ENCODE assay signal across 1 cellular context in the genomic region with DNA sequence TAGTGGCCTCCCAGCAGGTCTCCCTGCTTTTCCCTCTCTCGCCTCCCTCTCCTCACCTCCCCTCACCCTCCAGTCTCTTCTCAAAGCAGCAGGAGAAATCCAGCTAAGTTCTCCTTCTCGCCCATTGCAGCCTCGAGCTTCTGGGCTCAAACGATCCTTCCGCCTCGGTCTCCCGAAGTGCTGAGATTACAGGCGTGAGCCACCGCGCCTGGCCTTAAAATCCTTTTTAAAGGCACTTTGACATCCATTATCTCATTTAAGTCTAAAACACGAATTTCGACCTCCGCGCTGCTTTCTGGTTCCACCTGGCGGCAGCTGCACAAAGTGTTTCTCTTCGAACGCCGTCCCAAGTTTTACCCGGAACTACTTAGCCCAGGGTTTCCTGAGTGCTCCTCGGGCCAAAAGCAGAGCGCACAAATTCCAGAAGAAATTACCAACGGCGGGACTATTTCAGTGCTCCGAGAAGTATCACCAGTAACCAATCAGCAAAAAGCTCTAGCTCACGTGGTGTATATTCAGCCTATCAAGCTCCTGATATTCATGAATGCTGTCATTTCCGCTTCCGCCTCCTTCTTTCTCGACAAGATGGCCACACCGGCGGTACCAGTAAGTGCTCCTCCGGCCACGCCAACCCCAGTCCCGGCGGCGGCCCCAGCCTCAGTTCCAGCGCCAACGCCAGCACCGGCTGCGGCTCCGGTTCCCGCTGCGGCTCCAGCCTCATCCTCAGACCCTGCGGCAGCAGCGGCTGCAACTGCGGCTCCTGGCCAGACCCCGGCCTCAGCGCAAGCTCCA.
TF ChIP-seq lines count a peak whose summit lies in the region.

A gene with protein sequence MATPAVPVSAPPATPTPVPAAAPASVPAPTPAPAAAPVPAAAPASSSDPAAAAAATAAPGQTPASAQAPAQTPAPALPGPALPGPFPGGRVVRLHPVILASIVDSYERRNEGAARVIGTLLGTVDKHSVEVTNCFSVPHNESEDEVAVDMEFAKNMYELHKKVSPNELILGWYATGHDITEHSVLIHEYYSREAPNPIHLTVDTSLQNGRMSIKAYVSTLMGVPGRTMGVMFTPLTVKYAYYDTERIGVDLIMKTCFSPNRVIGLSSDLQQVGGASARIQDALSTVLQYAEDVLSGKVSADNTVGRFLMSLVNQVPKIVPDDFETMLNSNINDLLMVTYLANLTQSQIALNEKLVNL (plus strand): TSS at position 570 of the 792 bp plus-strand sequence. CDS start 16 bp downstream, at position 586.

TF ChIP-seq in HepG2, 621 proteins besides CTCF, POLR2A, EP300 and RAD21 (continued from another document and continues in another):
- TF ChIP-seq, protein P1, sequence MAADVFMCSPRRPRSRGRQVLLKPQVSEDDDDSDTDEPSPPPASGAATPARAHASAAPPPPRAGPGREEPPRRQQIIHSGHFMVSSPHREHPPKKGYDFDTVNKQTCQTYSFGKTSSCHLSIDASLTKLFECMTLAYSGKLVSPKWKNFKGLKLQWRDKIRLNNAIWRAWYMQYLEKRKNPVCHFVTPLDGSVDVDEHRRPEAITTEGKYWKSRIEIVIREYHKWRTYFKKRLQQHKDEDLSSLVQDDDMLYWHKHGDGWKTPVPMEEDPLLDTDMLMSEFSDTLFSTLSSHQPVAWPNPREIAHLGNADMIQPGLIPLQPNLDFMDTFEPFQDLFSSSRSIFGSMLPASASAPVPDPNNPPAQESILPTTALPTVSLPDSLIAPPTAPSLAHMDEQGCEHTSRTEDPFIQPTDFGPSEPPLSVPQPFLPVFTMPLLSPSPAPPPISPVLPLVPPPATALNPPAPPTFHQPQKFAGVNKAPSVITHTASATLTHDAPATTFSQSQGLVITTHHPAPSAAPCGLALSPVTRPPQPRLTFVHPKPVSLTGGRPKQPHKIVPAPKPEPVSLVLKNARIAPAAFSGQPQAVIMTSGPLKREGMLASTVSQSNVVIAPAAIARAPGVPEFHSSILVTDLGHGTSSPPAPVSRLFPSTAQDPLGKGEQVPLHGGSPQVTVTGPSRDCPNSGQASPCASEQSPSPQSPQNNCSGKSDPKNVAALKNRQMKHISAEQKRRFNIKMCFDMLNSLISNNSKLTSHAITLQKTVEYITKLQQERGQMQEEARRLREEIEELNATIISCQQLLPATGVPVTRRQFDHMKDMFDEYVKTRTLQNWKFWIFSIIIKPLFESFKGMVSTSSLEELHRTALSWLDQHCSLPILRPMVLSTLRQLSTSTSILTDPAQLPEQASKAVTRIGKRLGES (CRISPR knock-in tag; IDR thresholded peaks at IDR 0.05; ENCODE audit: borderline replicate concordance) = no peak
- 0 out of 2 replicates have a peak, but pooled peaks have one; percentile 34 for TF ChIP-seq ZNF543 (CRISPR knock-in tag; IDR thresholded peaks at IDR 0.05)
- TF ChIP-seq ZBTB20 (CRISPR knock-in tag; IDR thresholded peaks at IDR 0.05; ENCODE audit: borderline replicate concordance, low read depth) = peak; percentile 43; the same call in 1 of the 2 replicates
- TF ChIP-seq, protein P2, sequence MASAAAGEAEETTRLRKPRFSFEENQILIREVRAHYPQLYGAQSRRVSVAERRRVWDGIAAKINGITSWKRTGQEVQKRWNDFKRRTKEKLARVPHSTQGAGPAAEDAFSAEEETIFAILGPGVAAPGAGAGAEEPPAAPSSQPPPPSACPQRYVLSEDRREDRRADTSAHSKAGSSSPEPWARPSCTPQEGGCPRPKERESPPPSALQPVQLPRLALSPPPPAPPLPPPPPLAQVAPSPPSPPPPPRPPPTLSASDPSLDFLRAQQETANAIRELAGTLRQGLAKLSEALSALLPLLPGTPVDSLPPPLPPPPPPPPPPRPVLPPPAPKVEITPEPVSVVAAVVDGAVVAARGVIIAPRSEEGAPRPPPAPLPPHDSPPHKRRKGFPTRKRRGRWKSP (CRISPR knock-in tag; IDR thresholded peaks at IDR 0.05) = peak; percentile 49; the same call in 1 of the 2 replicates
- 0 out of 2 replicates have a peak, but pooled peaks have one; percentile 38 for TF ChIP-seq ZNF678 (CRISPR knock-in tag; IDR thresholded peaks at IDR 0.05)
- TF ChIP-seq NFKB2 (CRISPR knock-in tag; IDR thresholded peaks at IDR 0.05; ENCODE audit: borderline replicate concordance) = peak; percentile 54
- no peak for TF ChIP-seq MTA3 (CRISPR knock-in tag; IDR thresholded peaks at IDR 0.05)
- TF ChIP-seq, protein P3, sequence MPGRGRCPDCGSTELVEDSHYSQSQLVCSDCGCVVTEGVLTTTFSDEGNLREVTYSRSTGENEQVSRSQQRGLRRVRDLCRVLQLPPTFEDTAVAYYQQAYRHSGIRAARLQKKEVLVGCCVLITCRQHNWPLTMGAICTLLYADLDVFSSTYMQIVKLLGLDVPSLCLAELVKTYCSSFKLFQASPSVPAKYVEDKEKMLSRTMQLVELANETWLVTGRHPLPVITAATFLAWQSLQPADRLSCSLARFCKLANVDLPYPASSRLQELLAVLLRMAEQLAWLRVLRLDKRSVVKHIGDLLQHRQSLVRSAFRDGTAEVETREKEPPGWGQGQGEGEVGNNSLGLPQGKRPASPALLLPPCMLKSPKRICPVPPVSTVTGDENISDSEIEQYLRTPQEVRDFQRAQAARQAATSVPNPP (CRISPR knock-in tag; IDR thresholded peaks at IDR 0.05) = no peak
- TF ChIP-seq, protein P4, sequence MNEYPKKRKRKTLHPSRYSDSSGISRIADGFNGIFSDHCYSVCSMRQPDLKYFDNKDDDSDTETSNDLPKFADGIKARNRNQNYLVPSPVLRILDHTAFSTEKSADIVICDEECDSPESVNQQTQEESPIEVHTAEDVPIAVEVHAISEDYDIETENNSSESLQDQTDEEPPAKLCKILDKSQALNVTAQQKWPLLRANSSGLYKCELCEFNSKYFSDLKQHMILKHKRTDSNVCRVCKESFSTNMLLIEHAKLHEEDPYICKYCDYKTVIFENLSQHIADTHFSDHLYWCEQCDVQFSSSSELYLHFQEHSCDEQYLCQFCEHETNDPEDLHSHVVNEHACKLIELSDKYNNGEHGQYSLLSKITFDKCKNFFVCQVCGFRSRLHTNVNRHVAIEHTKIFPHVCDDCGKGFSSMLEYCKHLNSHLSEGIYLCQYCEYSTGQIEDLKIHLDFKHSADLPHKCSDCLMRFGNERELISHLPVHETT (CRISPR knock-in tag; conservative IDR thresholded peaks at IDR 0.05) = no peak
- peak; percentile 89 for TF ChIP-seq ELF3 (CRISPR knock-in tag; IDR thresholded peaks at IDR 0.05)
- TF ChIP-seq PHF20 (CRISPR knock-in tag; IDR thresholded peaks at IDR 0.05) = peak; percentile 98
- TF ChIP-seq ZNF83 (CRISPR knock-in tag; IDR thresholded peaks at IDR 0.05; ENCODE audit: borderline replicate concordance) = no peak
- TF ChIP-seq CBX2 (IDR thresholded peaks at IDR 0.05; ENCODE audit: low read depth, low read length) = no peak
- no peak for TF ChIP-seq CBX2 (CRISPR knock-in tag; IDR thresholded peaks at IDR 0.05; ENCODE audit: low read depth)
- peak; percentile 51; the same call in 1 of the 2 replicates for TF ChIP-seq ZSCAN29 (CRISPR knock-in tag; conservative IDR thresholded peaks at IDR 0.05)
- peak; percentile 78 for TF ChIP-seq ZNF263 (CRISPR knock-in tag; IDR thresholded peaks at IDR 0.05)
- TF ChIP-seq, protein P5, sequence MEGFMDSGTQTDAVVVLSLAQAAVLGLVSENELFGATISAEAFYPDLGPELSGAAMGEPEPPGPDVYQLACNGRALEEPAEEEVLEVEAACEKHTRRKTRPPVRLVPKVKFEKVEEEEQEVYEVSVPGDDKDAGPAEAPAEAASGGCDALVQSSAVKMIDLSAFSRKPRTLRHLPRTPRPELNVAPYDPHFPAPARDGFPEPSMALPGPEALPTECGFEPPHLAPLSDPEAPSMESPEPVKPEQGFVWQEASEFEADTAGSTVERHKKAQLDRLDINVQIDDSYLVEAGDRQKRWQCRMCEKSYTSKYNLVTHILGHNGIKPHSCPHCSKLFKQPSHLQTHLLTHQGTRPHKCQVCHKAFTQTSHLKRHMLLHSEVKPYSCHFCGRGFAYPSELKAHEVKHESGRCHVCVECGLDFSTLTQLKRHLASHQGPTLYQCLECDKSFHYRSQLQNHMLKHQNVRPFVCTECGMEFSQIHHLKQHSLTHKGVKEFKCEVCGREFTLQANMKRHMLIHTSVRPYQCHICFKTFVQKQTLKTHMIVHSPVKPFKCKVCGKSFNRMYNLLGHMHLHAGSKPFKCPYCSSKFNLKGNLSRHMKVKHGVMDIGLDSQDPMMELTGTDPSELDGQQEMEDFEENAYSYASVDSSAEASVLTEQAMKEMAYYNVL (CRISPR knock-in tag; IDR thresholded peaks at IDR 0.05; ENCODE audit: borderline replicate concordance) = peak; percentile 52; the same call in 1 of the 2 replicates
- TF ChIP-seq ZNF124 (CRISPR knock-in tag; IDR thresholded peaks at IDR 0.05) = 0 out of 2 replicates have a peak, but pooled peaks have one; percentile 43
- TF ChIP-seq, protein P6, sequence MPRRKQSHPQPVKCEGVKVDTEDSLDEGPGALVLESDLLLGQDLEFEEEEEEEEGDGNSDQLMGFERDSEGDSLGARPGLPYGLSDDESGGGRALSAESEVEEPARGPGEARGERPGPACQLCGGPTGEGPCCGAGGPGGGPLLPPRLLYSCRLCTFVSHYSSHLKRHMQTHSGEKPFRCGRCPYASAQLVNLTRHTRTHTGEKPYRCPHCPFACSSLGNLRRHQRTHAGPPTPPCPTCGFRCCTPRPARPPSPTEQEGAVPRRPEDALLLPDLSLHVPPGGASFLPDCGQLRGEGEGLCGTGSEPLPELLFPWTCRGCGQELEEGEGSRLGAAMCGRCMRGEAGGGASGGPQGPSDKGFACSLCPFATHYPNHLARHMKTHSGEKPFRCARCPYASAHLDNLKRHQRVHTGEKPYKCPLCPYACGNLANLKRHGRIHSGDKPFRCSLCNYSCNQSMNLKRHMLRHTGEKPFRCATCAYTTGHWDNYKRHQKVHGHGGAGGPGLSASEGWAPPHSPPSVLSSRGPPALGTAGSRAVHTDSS (CRISPR knock-in tag; conservative IDR thresholded peaks at IDR 0.05) = no peak
- no peak for TF ChIP-seq ZNF589 (CRISPR knock-in tag; conservative IDR thresholded peaks at IDR 0.05)
- TF ChIP-seq SMC3 (IDR thresholded peaks at IDR 0.05; ENCODE audit: low read length) = peak; percentile 86
- TF ChIP-seq KDM4B (CRISPR knock-in tag; IDR thresholded peaks at IDR 0.05) = no peak
- TF ChIP-seq, protein P7, sequence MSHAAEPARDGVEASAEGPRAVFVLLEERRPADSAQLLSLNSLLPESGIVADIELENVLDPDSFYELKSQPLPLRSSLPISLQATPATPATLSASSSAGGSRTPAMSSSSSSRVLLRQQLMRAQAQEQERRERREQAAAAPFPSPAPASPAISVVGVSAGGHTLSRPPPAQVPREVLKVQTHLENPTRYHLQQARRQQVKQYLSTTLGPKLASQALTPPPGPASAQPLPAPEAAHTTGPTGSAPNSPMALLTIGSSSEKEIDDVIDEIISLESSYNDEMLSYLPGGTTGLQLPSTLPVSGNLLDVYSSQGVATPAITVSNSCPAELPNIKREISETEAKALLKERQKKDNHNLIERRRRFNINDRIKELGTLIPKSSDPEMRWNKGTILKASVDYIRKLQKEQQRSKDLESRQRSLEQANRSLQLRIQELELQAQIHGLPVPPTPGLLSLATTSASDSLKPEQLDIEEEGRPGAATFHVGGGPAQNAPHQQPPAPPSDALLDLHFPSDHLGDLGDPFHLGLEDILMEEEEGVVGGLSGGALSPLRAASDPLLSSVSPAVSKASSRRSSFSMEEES (CRISPR knock-in tag; IDR thresholded peaks at IDR 0.05) = 0 out of 2 replicates have a peak, but pooled peaks have one; percentile 13
- peak; percentile 89 for TF ChIP-seq YEATS4 (CRISPR knock-in tag; IDR thresholded peaks at IDR 0.05; ENCODE audit: borderline replicate concordance)
- TF ChIP-seq, protein P8, sequence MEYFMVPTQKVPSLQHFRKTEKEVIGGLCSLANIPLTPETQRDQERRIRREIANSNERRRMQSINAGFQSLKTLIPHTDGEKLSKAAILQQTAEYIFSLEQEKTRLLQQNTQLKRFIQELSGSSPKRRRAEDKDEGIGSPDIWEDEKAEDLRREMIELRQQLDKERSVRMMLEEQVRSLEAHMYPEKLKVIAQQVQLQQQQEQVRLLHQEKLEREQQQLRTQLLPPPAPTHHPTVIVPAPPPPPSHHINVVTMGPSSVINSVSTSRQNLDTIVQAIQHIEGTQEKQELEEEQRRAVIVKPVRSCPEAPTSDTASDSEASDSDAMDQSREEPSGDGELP (IDR thresholded peaks at IDR 0.05; ENCODE audit: borderline replicate concordance, low read depth) = 0 out of 2 replicates have a peak, but pooled peaks have one; percentile 41
- TF ChIP-seq, protein P9, sequence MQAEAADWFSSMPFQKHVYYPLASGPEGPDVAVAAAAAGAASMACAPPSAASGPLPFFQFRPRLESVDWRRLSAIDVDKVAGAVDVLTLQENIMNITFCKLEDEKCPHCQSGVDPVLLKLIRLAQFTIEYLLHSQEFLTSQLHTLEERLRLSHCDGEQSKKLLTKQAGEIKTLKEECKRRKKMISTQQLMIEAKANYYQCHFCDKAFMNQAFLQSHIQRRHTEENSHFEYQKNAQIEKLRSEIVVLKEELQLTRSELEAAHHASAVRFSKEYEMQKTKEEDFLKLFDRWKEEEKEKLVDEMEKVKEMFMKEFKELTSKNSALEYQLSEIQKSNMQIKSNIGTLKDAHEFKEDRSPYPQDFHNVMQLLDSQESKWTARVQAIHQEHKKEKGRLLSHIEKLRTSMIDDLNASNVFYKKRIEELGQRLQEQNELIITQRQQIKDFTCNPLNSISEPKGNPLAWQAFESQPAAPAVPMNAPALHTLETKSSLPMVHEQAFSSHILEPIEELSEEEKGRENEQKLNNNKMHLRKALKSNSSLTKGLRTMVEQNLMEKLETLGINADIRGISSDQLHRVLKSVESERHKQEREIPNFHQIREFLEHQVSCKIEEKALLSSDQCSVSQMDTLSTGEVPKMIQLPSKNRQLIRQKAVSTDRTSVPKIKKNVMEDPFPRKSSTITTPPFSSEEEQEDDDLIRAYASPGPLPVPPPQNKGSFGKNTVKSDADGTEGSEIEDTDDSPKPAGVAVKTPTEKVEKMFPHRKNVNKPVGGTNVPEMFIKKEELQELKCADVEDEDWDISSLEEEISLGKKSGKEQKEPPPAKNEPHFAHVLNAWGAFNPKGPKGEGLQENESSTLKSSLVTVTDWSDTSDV (CRISPR knock-in tag; IDR thresholded peaks at IDR 0.05) = no peak
- no peak for TF ChIP-seq SNAPC2 (CRISPR knock-in tag; IDR thresholded peaks at IDR 0.05)
- no peak for TF ChIP-seq NAIF1 (CRISPR knock-in tag; IDR thresholded peaks at IDR 0.05; ENCODE audit: borderline replicate concordance)
- TF ChIP-seq GTF3A (CRISPR knock-in tag; conservative IDR thresholded peaks at IDR 0.05) = 0 out of 2 replicates have a peak, but pooled peaks have one; percentile 66
- TF ChIP-seq, protein P10, sequence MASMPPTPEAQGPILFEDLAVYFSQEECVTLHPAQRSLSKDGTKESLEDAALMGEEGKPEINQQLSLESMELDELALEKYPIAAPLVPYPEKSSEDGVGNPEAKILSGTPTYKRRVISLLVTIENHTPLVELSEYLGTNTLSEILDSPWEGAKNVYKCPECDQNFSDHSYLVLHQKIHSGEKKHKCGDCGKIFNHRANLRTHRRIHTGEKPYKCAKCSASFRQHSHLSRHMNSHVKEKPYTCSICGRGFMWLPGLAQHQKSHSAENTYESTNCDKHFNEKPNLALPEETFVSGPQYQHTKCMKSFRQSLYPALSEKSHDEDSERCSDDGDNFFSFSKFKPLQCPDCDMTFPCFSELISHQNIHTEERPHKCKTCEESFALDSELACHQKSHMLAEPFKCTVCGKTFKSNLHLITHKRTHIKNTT (CRISPR knock-in tag; IDR thresholded peaks at IDR 0.05) = no peak
- TF ChIP-seq, protein P11, sequence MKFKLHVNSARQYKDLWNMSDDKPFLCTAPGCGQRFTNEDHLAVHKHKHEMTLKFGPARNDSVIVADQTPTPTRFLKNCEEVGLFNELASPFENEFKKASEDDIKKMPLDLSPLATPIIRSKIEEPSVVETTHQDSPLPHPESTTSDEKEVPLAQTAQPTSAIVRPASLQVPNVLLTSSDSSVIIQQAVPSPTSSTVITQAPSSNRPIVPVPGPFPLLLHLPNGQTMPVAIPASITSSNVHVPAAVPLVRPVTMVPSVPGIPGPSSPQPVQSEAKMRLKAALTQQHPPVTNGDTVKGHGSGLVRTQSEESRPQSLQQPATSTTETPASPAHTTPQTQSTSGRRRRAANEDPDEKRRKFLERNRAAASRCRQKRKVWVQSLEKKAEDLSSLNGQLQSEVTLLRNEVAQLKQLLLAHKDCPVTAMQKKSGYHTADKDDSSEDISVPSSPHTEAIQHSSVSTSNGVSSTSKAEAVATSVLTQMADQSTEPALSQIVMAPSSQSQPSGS (CRISPR knock-in tag; IDR thresholded peaks at IDR 0.05) = peak; percentile 78
- no peak for TF ChIP-seq TEAD2 (CRISPR knock-in tag; IDR thresholded peaks at IDR 0.05)
